18 cellular contexts compared by ENCODE assay signal in the genomic region with DNA sequence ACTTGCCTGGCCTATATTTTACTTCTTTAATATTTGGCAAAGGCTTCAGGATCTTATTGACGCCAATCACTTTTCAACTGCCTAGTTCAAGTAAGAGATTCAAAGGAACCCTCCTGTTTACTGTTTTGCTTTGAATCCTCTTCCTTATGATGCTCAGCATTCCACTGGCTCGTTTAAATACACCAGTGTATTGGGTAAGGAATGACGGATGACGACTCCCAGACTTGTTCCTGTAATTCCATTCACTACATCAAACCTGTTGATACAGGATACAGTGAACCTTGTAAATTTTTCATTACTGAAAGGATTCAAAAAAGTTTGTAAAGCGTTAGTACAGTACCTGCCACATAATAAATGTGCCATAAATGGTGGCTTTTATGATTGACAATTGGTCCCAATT. TPM values are rescaled to one million over a fixed set of nuclear protein-coding genes. Genes with fewer than 3 reads are reported as not detected.
DNase-seq lines count a peak whose midpoint lies in the region; ATAC-seq, FAIRE-seq and TF ChIP-seq lines count a peak whose summit lies in the region.
"Had no signal": no experiment of that assay in that cellular context is flagged by ENCODE, and none has a peak within 500 bp of the region (broad histone marks: within the 10 kb centered on the region; RNA-seq: fewer than 3 reads in every experiment).

No MANE protein-coding gene starts in this region.

- H3K14ac ChIP-seq in neuronal stem cell (ENCODE audit: low read length) = no peak overlapping the region

- H4K91ac ChIP-seq in neuronal stem cell (ENCODE audit: low read depth, low read length, poor library complexity) = no peak overlapping the region

- H3K4me1 ChIP-seq in HEK293 (ENCODE audit: control insufficient read depth, insufficient read depth, low read length) (no peaks in the 10 kb centered on the region), neuronal stem cell (ENCODE audit: control insufficient read depth in 2 of 2, insufficient read depth in 1 of 2, low read depth in 1 of 2, low read length in 2 of 2) (no peaks in the 10 kb centered on the region)
- H3K4me1 ChIP-seq: Caco-2 had no signal

- no peak overlapping the region for H3K23ac ChIP-seq in neuronal stem cell (ENCODE audit: low read depth, low read length, poor library complexity)

- no peaks in the 10 kb centered on the region for H3K27me3 ChIP-seq in neuronal stem cell (ENCODE audit: control insufficient read depth in 3 of 3, insufficient read depth in 3 of 3, low read depth in 1 of 3, low read length in 3 of 3)
- H3K27me3 ChIP-seq: BLaER1 had no signal

- no peaks in the 10 kb centered on the region for H3K27me3 Mint-ChIP-seq in naive B cell
- H3K27me3 Mint-ChIP-seq: CD8-positive, alpha-beta memory T cell had no signal

- no peak overlapping the region for H2AK5ac ChIP-seq in neuronal stem cell (ENCODE audit: low read depth, low read length)

- H3K36me3 Mint-ChIP-seq in naive B cell = peaks cover 18 to 21% of the 10 kb centered on the region in 2 donors

- H3K4me2 ChIP-seq in neuronal stem cell (ENCODE audit: insufficient read depth, low read length, poor library complexity, severe bottlenecking) = no peak overlapping the region
- H3K4me2 ChIP-seq: BLaER1 had no signal

- H2BK120ac ChIP-seq in neuronal stem cell (ENCODE audit: low read depth, low read length) = no peak overlapping the region

- peaks cover 11 to 38% of the 10 kb centered on the region in 2 experiments; a peak in 2 of 3 replicates for H3K36me3 ChIP-seq in HEK293 (ENCODE audit: control insufficient read depth in 2 of 2, insufficient read depth in 1 of 2, low read length in 2 of 2)
- H3K36me3 ChIP-seq in neuronal stem cell (replicated peaks in 1 of 2; ENCODE audit: control insufficient read depth in 2 of 2, insufficient read depth in 2 of 2, low read length in 2 of 2) = peaks cover 0 to 12% of the 10 kb centered on the region in 2 donors

- no peak for ATAC-seq in naive B cell (ENCODE audit: low read depth in 2 of 2)
- ATAC-seq in GM21786 (IDR thresholded peaks at IDR 0.05; ENCODE audit: unreplicated experiment) = no peak
- ATAC-seq: HCT116 had no signal

- no peaks in the 10 kb centered on the region for H3K9me3 Mint-ChIP-seq in naive B cell
- H3K9me3 Mint-ChIP-seq: CD8-positive, alpha-beta memory T cell had no signal

- H3K27ac ChIP-seq in 22Rv1 (peak overlapping the region; percentile 68), HEK293 (ENCODE audit: extremely low read depth, low read depth, low read length) (no peak overlapping the region), neuronal stem cell (replicated peaks; ENCODE audit: low read length) (no peak overlapping the region)
- H3K27ac ChIP-seq: BLaER1, HL-60 had no signal

- TF ChIP-seq CTCF in 22Rv1 (IDR thresholded peaks at IDR 0.05) (no peak), HEK293 (tag by site-specific recombination; IDR thresholded peaks at IDR 0.05) (no peak), epithelial cell of esophagus (IDR thresholded peaks at IDR 0.05; ENCODE audit: insufficient read depth, low read depth, low read length, missing control alignments) (no peak)

- no peak overlapping the region for H2BK15ac ChIP-seq in neuronal stem cell (ENCODE audit: low read length)

- H2BK12ac ChIP-seq in neuronal stem cell (ENCODE audit: low read length) = no peak overlapping the region

- H3K4ac ChIP-seq in neuronal stem cell (ENCODE audit: low read length) = no peak overlapping the region

- no peak overlapping the region for H3K9ac ChIP-seq in neuronal stem cell (ENCODE audit: low read depth, low read length, poor library complexity)
- H3K9ac ChIP-seq: BLaER1 had no signal

- H4K8ac ChIP-seq in neuronal stem cell (ENCODE audit: low read depth, low read length) = no peak overlapping the region

- peak overlapping the region in 1 of 8 donors; percentile 75 for H3K4me3 Mint-ChIP-seq in naive B cell
- H3K4me3 Mint-ChIP-seq: CD8-positive, alpha-beta memory T cell had no signal

- H3K27ac Mint-ChIP-seq in naive B cell = peak overlapping the region; percentile 99 to 100 (median 100)

- no peaks in the 10 kb centered on the region for H3K79me1 ChIP-seq in neuronal stem cell (ENCODE audit: low read depth, low read length)

- H3K18ac ChIP-seq in neuronal stem cell (ENCODE audit: low read length) = no peak overlapping the region

- no peak overlapping the region for H2AFZ ChIP-seq in neuronal stem cell (ENCODE audit: low read length)

- peaks cover 42 to 52% (median 43%) of the 10 kb centered on the region in 3 donors for H3K4me1 Mint-ChIP-seq in naive B cell

- FAIRE-seq in RCC 7860 (lab: Jason Lieb, UNC) = no peak
- FAIRE-seq: A204.1, GM19239, H54 had no signal

- H3K4me3 ChIP-seq in HEK293 (ENCODE audit: low read depth, low read length) = no peak overlapping the region
- H3K4me3 ChIP-seq in epithelial cell of esophagus (ENCODE audit: low read length) = no peak overlapping the region
- no peak overlapping the region for H3K4me3 ChIP-seq in neuronal stem cell (ENCODE audit: low read length in 2 of 2)
- H3K4me3 ChIP-seq: BLaER1 had no signal

- WGBS in neuronal stem cell (ENCODE audit: extremely low coverage in 2 of 2, insufficient read length in 2 of 2, insufficient replicate concordance in 1 of 2), 2 donors = no CpG with 5 or more reads among the region's 5 CpGs

- POLR2A ChIA-PET in HEK293 (lab: Yijun Ruan, JAX) = no interaction called here

- CTCF ChIA-PET in HEK293 (lab: Yijun Ruan, JAX) = no interaction called here

- no peak overlapping the region for H2BK5ac ChIP-seq in neuronal stem cell (ENCODE audit: low read length)

- H3K9me3 ChIP-seq in HEK293 (ENCODE audit: control insufficient read depth, insufficient read depth, low read depth, low read length) (no peaks in the 10 kb centered on the region), neuronal stem cell (replicated peaks in 1 of 2; ENCODE audit: control insufficient read depth in 2 of 2, insufficient read depth in 1 of 2, low read depth in 1 of 2, low read length in 2 of 2) (peaks cover 0 to 1% of the 10 kb centered on the region in 2 donors)

- DNase-seq in epithelial cell of esophagus (ENCODE audit: low read depth) (peak; percentile 5), naive B cell (no peak), RCC 7860 (ENCODE audit: low spot score) (no peak), neuronal stem cell (ENCODE audit: low spot score) (no peak)
- DNase-seq: Caco-2; CD8-positive, alpha-beta memory T cell; DND-41; GDM1; KBM-7 had no signal

TF ChIP-seq in HEK293, 187 proteins besides CTCF, POLR2A, EP300 and RAD21:
- TF ChIP-seq ZNF24 (tag by site-specific recombination; IDR thresholded peaks at IDR 0.05) (no peak), YY1 (tag by site-specific recombination; IDR thresholded peaks at IDR 0.05) (no peak), SCRT2 (tag by site-specific recombination; IDR thresholded peaks at IDR 0.05) (peak; percentile 37; the same call in 1 of the 2 replicates), ZNF211 (tag by site-specific recombination; IDR thresholded peaks at IDR 0.05; ENCODE audit: low read depth) (no peak)
- TF ChIP-seq, protein P1, sequence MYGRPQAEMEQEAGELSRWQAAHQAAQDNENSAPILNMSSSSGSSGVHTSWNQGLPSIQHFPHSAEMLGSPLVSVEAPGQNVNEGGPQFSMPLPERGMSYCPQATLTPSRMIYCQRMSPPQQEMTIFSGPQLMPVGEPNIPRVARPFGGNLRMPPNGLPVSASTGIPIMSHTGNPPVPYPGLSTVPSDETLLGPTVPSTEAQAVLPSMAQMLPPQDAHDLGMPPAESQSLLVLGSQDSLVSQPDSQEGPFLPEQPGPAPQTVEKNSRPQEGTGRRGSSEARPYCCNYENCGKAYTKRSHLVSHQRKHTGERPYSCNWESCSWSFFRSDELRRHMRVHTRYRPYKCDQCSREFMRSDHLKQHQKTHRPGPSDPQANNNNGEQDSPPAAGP (tag by site-specific recombination; IDR thresholded peaks at IDR 0.05) = no peak

RNA-seq across cellular contexts. Expression of a gene that starts 1.7 kb away (rescaled TPM):
- 1 to 10 TPM in 1 of 6 donors, under 1 TPM in 5; 0.74 to 1.6 (median 0.78) TPM for polyA plus RNA-seq in naive B cell (ENCODE audit: low read depth in 6 of 6)
- polyA plus RNA-seq in neuronal stem cell (2013, experiment 1 of 2) = 0.04 TPM
- polyA plus RNA-seq in neuronal stem cell (2013, experiment 2 of 2) = not detected

RNA-seq across cellular contexts. Expression of a gene that starts 43.5 kb away (rescaled TPM):
- 100 to 1,000 TPM in 3 of 6 donors, 10 to 100 TPM in 3; 88.3 to 185 (median 105) TPM for polyA plus RNA-seq in naive B cell (ENCODE audit: low read depth in 6 of 6)
- polyA plus RNA-seq in neuronal stem cell (2013, experiment 1 of 2) = 6.2 TPM
- polyA plus RNA-seq in neuronal stem cell (2013, experiment 2 of 2) = 6.3 TPM
